Comparison of ENCODE assay signal across 8 cellular contexts in the genomic region with DNA sequence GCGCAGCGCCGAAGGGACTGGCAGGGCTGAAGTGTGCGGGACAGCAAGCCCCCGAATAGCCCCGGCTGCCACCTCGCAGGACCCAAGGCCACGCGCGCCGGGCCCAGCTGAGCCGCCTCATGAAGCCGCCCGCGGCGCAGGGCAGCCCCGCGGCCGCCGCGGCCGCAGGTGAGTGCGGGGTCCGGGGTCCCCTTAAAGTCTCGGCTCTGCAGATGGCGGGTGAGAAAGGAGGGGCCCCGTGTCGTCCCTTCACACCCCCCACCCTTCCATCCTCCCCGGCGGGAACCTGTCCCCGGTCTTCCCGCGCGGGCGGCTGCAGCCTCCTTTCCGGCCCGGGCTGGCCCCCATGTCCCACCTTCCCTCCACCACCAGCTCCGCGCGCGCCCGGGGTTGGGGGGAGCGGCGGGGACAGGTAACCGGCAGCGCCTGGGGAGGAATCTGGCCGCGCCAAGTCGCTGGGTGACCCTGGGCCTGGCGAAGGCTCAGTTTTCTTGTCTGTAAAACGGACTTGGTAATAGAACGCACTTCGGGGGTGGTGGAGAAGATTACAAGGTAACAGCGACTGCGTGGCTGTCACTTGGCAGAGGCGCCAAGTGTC. TPM values are rescaled to one million over a fixed set of nuclear protein-coding genes. Genes with fewer than 3 reads are reported as not detected.
DNase-seq lines count a peak whose midpoint lies in the region; ATAC-seq and TF ChIP-seq lines count a peak whose summit lies in the region.

No MANE protein-coding gene starts in this region.

- H3K27me3 ChIP-seq in effector memory CD4-positive, alpha-beta T cell (replicated peaks; ENCODE audit: control insufficient read depth, insufficient read depth, low read length, poor library complexity, severe bottlenecking): no peaks in the 10 kb centered on the region

- H3K36me3 ChIP-seq in effector memory CD4-positive, alpha-beta T cell (ENCODE audit: control insufficient read depth, insufficient read depth, low read length): peaks cover 16% of the 10 kb centered on the region

- DNase-seq in activated B cell treated with CpG ODN at 0.5 μM for 24 hours (peak; percentile 26), naive B cell (no peak), KG1 (lab: John Stamatoyannopoulos, UW) (no peak), cortex of kidney (lab: John Stamatoyannopoulos, UW) (no peak), SHP77 treated with DMSO at 0.1 percent for 48 hours (lab: John Stamatoyannopoulos, UW) (no peak)
- DNase-seq in effector memory CD4-positive, alpha-beta T cell: no peak

- H3K27ac ChIP-seq in effector memory CD4-positive, alpha-beta T cell (ENCODE audit: insufficient read depth, low read length, poor library complexity, severe bottlenecking): peak overlapping the region; percentile 93

- H3K4me1 Mint-ChIP-seq in activated B cell treated with CpG ODN at 0.5 μM for 24 hours: peaks cover 32% of the 10 kb centered on the region
- peaks cover 15 to 34% (median 29%) of the 10 kb centered on the region in 3 donors for H3K4me1 Mint-ChIP-seq in naive B cell

- H3K4me3 Mint-ChIP-seq in activated B cell treated with CpG ODN at 0.5 μM for 24 hours (peak overlapping the region; percentile 74), naive B cell (peak overlapping the region; percentile 61 to 86 (median 76))

- no peaks in the 10 kb centered on the region for H3K9me3 ChIP-seq in effector memory CD4-positive, alpha-beta T cell (ENCODE audit: control insufficient read depth, low read length)

- H3K27me3 Mint-ChIP-seq in activated B cell treated with CpG ODN at 0.5 μM for 24 hours (peaks cover 35% of the 10 kb centered on the region), naive B cell (peaks cover 42 to 58% (median 46%) of the 10 kb centered on the region in 3 donors)

- H3K9me3 Mint-ChIP-seq in activated B cell treated with CpG ODN at 0.5 μM for 24 hours: no peaks in the 10 kb centered on the region
- no peaks in the 10 kb centered on the region for H3K9me3 Mint-ChIP-seq in naive B cell

- POLR2A ChIA-PET in activated B cell treated with CpG ODN at 0.5 μM for 24 hours (lab: Charles Lee): no interaction called here

- peak overlapping the region; percentile 93 for H3K4me3 ChIP-seq in effector memory CD4-positive, alpha-beta T cell (ENCODE audit: insufficient read depth, low read depth, low read length, poor library complexity, severe bottlenecking)

- intact Hi-C loops in activated B cell treated with CpG ODN at 0.5 μM for 24 hours (cut with micrococcal nuclease): loop anchor here (1.0 to 5.0 kb wide), 6 partner anchors 8 to 920 kb away; a partner anchor contains a TSS

- H3K36me3 Mint-ChIP-seq in activated B cell treated with CpG ODN at 0.5 μM for 24 hours (ENCODE audit: low read depth): no peaks in the 10 kb centered on the region
- H3K36me3 Mint-ChIP-seq in naive B cell: no peaks in the 10 kb centered on the region

- ATAC-seq in GM18907 (IDR thresholded peaks at IDR 0.05; ENCODE audit: unreplicated experiment) (peak; percentile 25), HG03025 (IDR thresholded peaks at IDR 0.05; ENCODE audit: low FRiP score, unreplicated experiment) (peak; percentile 24), activated B cell treated with CpG ODN at 0.5 μM for 24 hours (ENCODE audit: low read depth) (no peak), naive B cell (ENCODE audit: low read depth in 2 of 2) (peak; percentile 0 to 2)

- H3K27ac Mint-ChIP-seq in activated B cell treated with CpG ODN at 0.5 μM for 24 hours (no peak overlapping the region), naive B cell (peak overlapping the region in 4 of 6 donors; percentile 49 to 95 (median 78))

- CTCF ChIA-PET in activated B cell treated with CpG ODN at 0.5 μM for 24 hours (lab: Charles Lee): interaction anchor here (0.6 to 1.0 kb wide), 3 partner anchors 135 to 154 kb away, joined by 3 read pairs; no protein-coding TSS in a partner anchor

- TF ChIP-seq CTCF in activated B cell treated with CpG ODN at 0.5 μM for 24 hours (IDR thresholded peaks at IDR 0.05): no peak

- H3K4me1 ChIP-seq in effector memory CD4-positive, alpha-beta T cell (ENCODE audit: control insufficient read depth, insufficient read depth, low read length, poor library complexity, severe bottlenecking): peaks cover 30% of the 10 kb centered on the region

RNA-seq across cellular contexts. Expression of a gene that starts 0.3 kb away (rescaled TPM):
- 2.4 and 2.7 TPM in 2 replicates for total RNA-seq in activated B cell treated with CpG ODN at 0.5 μM for 24 hours
- 1 to 10 TPM in 4 of 6 donors, under 1 TPM in 1, not detected in 1; 0.88 to 7.7 (median 2.5) TPM for polyA plus RNA-seq in naive B cell (ENCODE audit: low read depth in 6 of 6)
